9 cellular contexts compared by ENCODE assay signal in genomic region chr1:33060579-33061083, GRCh38. TPM values are rescaled to one million over a fixed set of nuclear protein-coding genes. Genes with fewer than 3 reads are reported as not detected.
DNase-seq lines count a peak whose midpoint lies in the region; ATAC-seq and TF ChIP-seq lines count a peak whose summit lies in the region.
"Had no signal": no experiment of that assay in that cellular context is flagged by ENCODE, and none has a peak within 500 bp of the region (broad histone marks: within the 10 kb centered on the region; RNA-seq: fewer than 3 reads in every experiment).

No MANE protein-coding gene starts in this region.

- peaks cover 16 to 27% (median 18%) of the 10 kb centered on the region in 4 donors for H3K9me3 ChIP-seq in sigmoid colon

- peak; percentile 92 for DNase-seq in H4 (ENCODE audit: low spot score)
- DNase-seq in amygdala (lab: John Stamatoyannopoulos, UW), result peak in 33 of 56 donors; percentile 7 to 79 (median 40)
- peak; percentile 82 for DNase-seq in Right ventricle myocardium superior
- peak; percentile 79 for DNase-seq in sigmoid colon
- DNase-seq in NCI-H748 treated with DMSO at 0.1 percent for 48 hours (lab: John Stamatoyannopoulos, UW), result no peak
- no peak for DNase-seq in erythroblast (lab: John Stamatoyannopoulos, UW)
- DNase-seq in SKM-1 (lab: John Stamatoyannopoulos, UW; ENCODE audit: unreplicated experiment), result no peak
- DNase-seq: natural killer cell had no signal

- H3K27me3 ChIP-seq in sigmoid colon, result no peaks in the 10 kb centered on the region

- no peak for TF ChIP-seq CTCF in sigmoid colon (IDR thresholded peaks at IDR 0.05)

- no peak for TF ChIP-seq EP300 in sigmoid colon (IDR thresholded peaks at IDR 0.05)

- ATAC-seq in Right ventricle myocardium superior (ENCODE audit: poor library complexity) (peak; percentile 94), GM18873 (IDR thresholded peaks at IDR 0.05; ENCODE audit: low FRiP score, unreplicated experiment) (no peak)
- ATAC-seq: natural killer cell had no signal

- WGBS in sigmoid colon, 2 donors, result 76 to 84% methylated on average over 2 of the region's 2 CpGs

- H3K36me3 ChIP-seq in sigmoid colon, result no peaks in the 10 kb centered on the region

- no peak overlapping the region for H3K4me3 ChIP-seq in sigmoid colon

- peak overlapping the region in 1 of 4 donors; percentile 41 for H3K27ac ChIP-seq in sigmoid colon

- no peak for TF ChIP-seq POLR2A in sigmoid colon (IDR thresholded peaks at IDR 0.05)
- no peak for TF ChIP-seq POLR2A in erythroblast (IDR thresholded peaks at IDR 0.05; ENCODE audit: low read length)

- H3K4me1 ChIP-seq in sigmoid colon, result peaks cover 0 to 4% (median 2%) of the 10 kb centered on the region in 4 donors

- intact Hi-C loops in Right ventricle myocardium superior (cut with DNase I), result no loop called here
- intact Hi-C loops in sigmoid colon (cut with DNase I), result no loop called here

RNA-seq across cellular contexts. Expression of gene AZIN2, which starts 20.3 kb away (rescaled TPM):
- total RNA-seq in H4 (2014; rRNA removed; shearing (Covaris generic)), result 3.9 and 5.8 TPM in 2 replicates
- total RNA-seq in Right ventricle myocardium superior (1.9 TPM), sigmoid colon (1 to 10 TPM; 1.1 to 2.5 (median 1.5) TPM)
- 10 to 100 TPM in 2 of 3 donors, 1 to 10 TPM in 1; 3.6 to 30.9 (median 14.8) TPM for polyA plus RNA-seq in sigmoid colon

RNA-seq across cellular contexts. Expression of gene AK2, which starts 23.9 kb away (rescaled TPM):
- 178 and 192 TPM in 2 replicates for total RNA-seq in H4 (2014; rRNA removed; shearing (Covaris generic))
- 124 TPM for total RNA-seq in Right ventricle myocardium superior
- 100 to 1,000 TPM in 2 of 4 donors, 10 to 100 TPM in 2; 79.6 to 190 (median 98.8) TPM for total RNA-seq in sigmoid colon
- polyA plus RNA-seq in sigmoid colon, result 100 to 1,000 TPM; 139 to 202 (median 158) TPM

Comparison
In these comparisons a context has a peak if more than half of its experiments do, and no peak if none do; other contexts are left out.
1. DNase-seq: peak in H4 (single experiment), amygdala (33 of 56), Right ventricle myocardium superior (single experiment) and sigmoid colon (single experiment); none in NCI-H748 treated with DMSO at 0.1 percent for 48 hours (single experiment), erythroblast (0 of 2) and SKM-1 (single experiment).